1 cellular context compared by ENCODE assay signal in the genomic region with DNA sequence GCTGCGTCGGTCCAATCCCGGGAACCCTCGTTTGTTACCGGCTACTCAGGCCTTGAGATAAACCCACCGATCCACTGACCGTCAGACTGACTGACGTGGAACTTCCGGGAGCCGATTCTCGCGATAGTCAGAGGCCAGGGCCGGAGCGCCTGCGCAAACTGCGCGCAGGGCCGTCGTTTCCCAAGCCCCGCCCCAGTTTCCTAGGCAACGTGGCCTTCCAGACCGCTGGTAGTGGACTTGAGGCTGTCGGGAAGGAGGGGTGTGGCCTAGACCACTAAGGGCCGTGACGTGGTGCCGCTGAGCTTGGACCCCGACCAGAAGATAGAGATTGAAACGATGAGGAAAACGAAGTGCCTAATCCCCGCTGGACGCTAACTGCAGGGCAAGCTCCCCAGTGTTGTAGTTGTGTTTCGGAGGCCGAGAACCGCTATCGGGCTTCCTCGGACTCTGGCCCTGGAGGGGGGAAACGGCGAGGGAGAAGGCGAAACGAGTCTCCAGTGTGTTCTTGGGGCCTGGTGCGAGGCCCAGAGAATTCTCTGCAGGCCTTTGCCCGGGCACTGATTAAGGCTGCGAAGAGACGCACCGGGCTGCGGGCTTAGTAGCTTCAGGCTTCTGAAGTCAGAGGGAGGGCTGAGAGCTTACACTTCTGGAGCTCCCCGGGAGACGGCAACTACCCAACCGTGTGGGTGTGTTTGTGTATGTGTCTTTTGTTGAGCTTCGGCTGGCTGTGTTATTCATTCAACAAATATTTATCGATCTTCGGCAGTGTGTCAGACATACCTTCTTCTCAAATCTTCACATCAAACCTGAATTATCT.
TF ChIP-seq lines count a peak whose summit lies in the region.

TSS of gene COPB2 (minus strand) at position 96 of the 817 bp plus-strand sequence. CDS start 97 bp downstream, outside the sequence.

TF ChIP-seq in K562, 482 proteins besides CTCF, POLR2A, EP300 and RAD21 (continued from another document and continues in another):
- no peak for TF ChIP-seq TEAD4 (IDR thresholded peaks at IDR 0.05; ENCODE audit: low read length)
- no peak for TF ChIP-seq TEAD4 (CRISPR knock-in tag; IDR thresholded peaks at IDR 0.05; ENCODE audit: borderline replicate concordance)
- TF ChIP-seq RBM39 (optimal IDR thresholded peaks at IDR 0.05; ENCODE audit: low read depth, low read length) = no peak
- no peak for TF ChIP-seq DNMT1 (IDR thresholded peaks at IDR 0.05)
- TF ChIP-seq CSDE1 (IDR thresholded peaks at IDR 0.05) = peak in 1 of 2 experiments; percentile 81; a peak in 2 of 4 replicates
- TF ChIP-seq, protein P1, sequence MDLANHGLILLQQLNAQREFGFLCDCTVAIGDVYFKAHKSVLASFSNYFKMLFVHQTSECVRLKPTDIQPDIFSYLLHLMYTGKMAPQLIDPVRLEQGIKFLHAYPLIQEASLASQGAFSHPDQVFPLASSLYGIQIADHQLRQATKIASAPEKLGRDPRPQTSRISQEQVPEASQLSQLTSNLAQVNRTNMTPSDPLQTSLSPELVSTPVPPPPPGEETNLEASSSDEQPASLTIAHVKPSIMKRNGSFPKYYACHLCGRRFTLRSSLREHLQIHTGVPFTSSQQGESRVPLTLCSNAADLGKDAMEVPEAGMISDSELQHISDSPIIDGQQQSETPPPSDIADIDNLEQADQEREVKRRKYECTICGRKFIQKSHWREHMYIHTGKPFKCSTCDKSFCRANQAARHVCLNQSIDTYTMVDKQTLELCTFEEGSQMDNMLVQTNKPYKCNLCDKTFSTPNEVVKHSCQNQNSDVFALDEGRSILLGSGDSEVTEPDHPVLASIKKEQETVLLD (IDR thresholded peaks at IDR 0.05) = peak; percentile 89
- no peak for TF ChIP-seq RNF2 (IDR thresholded peaks at IDR 0.05)
- TF ChIP-seq TOE1 (IDR thresholded peaks at IDR 0.05; ENCODE audit: borderline replicate concordance) = no peak
- no peak for TF ChIP-seq TOE1 (CRISPR knock-in tag; IDR thresholded peaks at IDR 0.05; ENCODE audit: borderline replicate concordance, low read depth)
- TF ChIP-seq ZNF311 (CRISPR knock-in tag; IDR thresholded peaks at IDR 0.05) = no peak
- TF ChIP-seq ZC3H8 (IDR thresholded peaks at IDR 0.05) = no peak
- TF ChIP-seq STAT6 (CRISPR knock-in tag; IDR thresholded peaks at IDR 0.05) = no peak
- TF ChIP-seq MTA2 (IDR thresholded peaks at IDR 0.05; ENCODE audit: low read depth) = no peak
- TF ChIP-seq NFATC3 (IDR thresholded peaks at IDR 0.05) = no peak
- TF ChIP-seq, protein P2, sequence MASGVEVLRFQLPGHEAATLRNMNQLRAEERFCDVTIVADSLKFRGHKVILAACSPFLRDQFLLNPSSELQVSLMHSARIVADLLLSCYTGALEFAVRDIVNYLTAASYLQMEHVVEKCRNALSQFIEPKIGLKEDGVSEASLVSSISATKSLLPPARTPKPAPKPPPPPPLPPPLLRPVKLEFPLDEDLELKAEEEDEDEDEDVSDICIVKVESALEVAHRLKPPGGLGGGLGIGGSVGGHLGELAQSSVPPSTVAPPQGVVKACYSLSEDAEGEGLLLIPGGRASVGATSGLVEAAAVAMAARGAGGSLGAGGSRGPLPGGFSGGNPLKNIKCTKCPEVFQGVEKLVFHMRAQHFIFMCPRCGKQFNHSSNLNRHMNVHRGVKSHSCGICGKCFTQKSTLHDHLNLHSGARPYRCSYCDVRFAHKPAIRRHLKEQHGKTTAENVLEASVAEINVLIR (CRISPR knock-in tag; IDR thresholded peaks at IDR 0.05) = 0 out of 2 replicates have a peak, but pooled peaks have one; percentile 49
- TF ChIP-seq ZNF184 (CRISPR knock-in tag; IDR thresholded peaks at IDR 0.05) = no peak
- TF ChIP-seq SETDB1 (IDR thresholded peaks at IDR 0.05; ENCODE audit: low read length) = no peak
- no peak for TF ChIP-seq RFX7 (CRISPR knock-in tag; IDR thresholded peaks at IDR 0.05)
- TF ChIP-seq SNRNP70 (optimal IDR thresholded peaks at IDR 0.05; ENCODE audit: low read depth, low read length) = no peak
- TF ChIP-seq DMBX1 (CRISPR knock-in tag; IDR thresholded peaks at IDR 0.05; ENCODE audit: borderline replicate concordance) = no peak
- TF ChIP-seq ASH1L (IDR thresholded peaks at IDR 0.05; ENCODE audit: borderline replicate concordance, low read depth, partially characterized antibody) = no peak
- TF ChIP-seq SIRT6 (IDR thresholded peaks at IDR 0.05; ENCODE audit: low read depth, low read length) = no peak
- TF ChIP-seq ZKSCAN8 (CRISPR knock-in tag; IDR thresholded peaks at IDR 0.05) = no peak
- TF ChIP-seq NFXL1 (CRISPR knock-in tag; IDR thresholded peaks at IDR 0.05) = no peak
- peak; percentile 62; the same call in 1 of the 2 replicates for TF ChIP-seq PHF8 (IDR thresholded peaks at IDR 0.05; ENCODE audit: borderline replicate concordance, low read length)
- TF ChIP-seq MYBL2 (IDR thresholded peaks at IDR 0.05; ENCODE audit: low read depth) = no peak
- TF ChIP-seq MYBL2 (CRISPR knock-in tag; IDR thresholded peaks at IDR 0.05; ENCODE audit: borderline replicate concordance) = no peak
- no peak for TF ChIP-seq ZNF75A (CRISPR knock-in tag; IDR thresholded peaks at IDR 0.05)
- TF ChIP-seq BRF2 (IDR thresholded peaks at IDR 0.05; ENCODE audit: borderline replicate concordance, insufficient read depth, insufficient read length) = no peak
- peak; percentile 22 for TF ChIP-seq SMAD1 (IDR thresholded peaks at IDR 0.05; ENCODE audit: low read depth, low read length, partially characterized antibody)
- TF ChIP-seq SMARCB1 (IDR thresholded peaks at IDR 0.05; ENCODE audit: insufficient read length, low read depth) = no peak
- TF ChIP-seq SRSF3 (IDR thresholded peaks at IDR 0.05; ENCODE audit: insufficient read depth, low read length) = no peak
- no peak for TF ChIP-seq CHD4 (IDR thresholded peaks at IDR 0.05; ENCODE audit: insufficient read depth, insufficient replicate concordance, low read depth, low read length, poor library complexity, severe bottlenecking)
- TF ChIP-seq, protein P3, sequence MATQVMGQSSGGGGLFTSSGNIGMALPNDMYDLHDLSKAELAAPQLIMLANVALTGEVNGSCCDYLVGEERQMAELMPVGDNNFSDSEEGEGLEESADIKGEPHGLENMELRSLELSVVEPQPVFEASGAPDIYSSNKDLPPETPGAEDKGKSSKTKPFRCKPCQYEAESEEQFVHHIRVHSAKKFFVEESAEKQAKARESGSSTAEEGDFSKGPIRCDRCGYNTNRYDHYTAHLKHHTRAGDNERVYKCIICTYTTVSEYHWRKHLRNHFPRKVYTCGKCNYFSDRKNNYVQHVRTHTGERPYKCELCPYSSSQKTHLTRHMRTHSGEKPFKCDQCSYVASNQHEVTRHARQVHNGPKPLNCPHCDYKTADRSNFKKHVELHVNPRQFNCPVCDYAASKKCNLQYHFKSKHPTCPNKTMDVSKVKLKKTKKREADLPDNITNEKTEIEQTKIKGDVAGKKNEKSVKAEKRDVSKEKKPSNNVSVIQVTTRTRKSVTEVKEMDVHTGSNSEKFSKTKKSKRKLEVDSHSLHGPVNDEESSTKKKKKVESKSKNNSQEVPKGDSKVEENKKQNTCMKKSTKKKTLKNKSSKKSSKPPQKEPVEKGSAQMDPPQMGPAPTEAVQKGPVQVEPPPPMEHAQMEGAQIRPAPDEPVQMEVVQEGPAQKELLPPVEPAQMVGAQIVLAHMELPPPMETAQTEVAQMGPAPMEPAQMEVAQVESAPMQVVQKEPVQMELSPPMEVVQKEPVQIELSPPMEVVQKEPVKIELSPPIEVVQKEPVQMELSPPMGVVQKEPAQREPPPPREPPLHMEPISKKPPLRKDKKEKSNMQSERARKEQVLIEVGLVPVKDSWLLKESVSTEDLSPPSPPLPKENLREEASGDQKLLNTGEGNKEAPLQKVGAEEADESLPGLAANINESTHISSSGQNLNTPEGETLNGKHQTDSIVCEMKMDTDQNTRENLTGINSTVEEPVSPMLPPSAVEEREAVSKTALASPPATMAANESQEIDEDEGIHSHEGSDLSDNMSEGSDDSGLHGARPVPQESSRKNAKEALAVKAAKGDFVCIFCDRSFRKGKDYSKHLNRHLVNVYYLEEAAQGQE (CRISPR knock-in tag; IDR thresholded peaks at IDR 0.05; ENCODE audit: low read depth) = 0 out of 2 replicates have a peak, but pooled peaks have one; percentile 26
- TF ChIP-seq MBD1 (CRISPR knock-in tag; IDR thresholded peaks at IDR 0.05) = no peak
- no peak for TF ChIP-seq ZFP30 (CRISPR knock-in tag; IDR thresholded peaks at IDR 0.05; ENCODE audit: borderline replicate concordance)
- no peak for TF ChIP-seq NCOR1 (IDR thresholded peaks at IDR 0.05)
- no peak for TF ChIP-seq NR3C1 (CRISPR knock-in tag; IDR thresholded peaks at IDR 0.05)
- TF ChIP-seq ZNF398 (CRISPR knock-in tag; IDR thresholded peaks at IDR 0.05) = no peak
- TF ChIP-seq, protein P4, sequence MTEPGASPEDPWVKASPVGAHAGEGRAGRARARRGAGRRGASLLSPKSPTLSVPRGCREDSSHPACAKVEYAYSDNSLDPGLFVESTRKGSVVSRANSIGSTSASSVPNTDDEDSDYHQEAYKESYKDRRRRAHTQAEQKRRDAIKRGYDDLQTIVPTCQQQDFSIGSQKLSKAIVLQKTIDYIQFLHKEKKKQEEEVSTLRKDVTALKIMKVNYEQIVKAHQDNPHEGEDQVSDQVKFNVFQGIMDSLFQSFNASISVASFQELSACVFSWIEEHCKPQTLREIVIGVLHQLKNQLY (CRISPR knock-in tag; conservative IDR thresholded peaks at IDR 0.05) = no peak
- no peak for TF ChIP-seq MEF2A (IDR thresholded peaks at IDR 0.05; ENCODE audit: control insufficient read depth, low read depth, low read length)
- TF ChIP-seq CBFB (CRISPR knock-in tag; IDR thresholded peaks at IDR 0.05) = no peak
- no peak for TF ChIP-seq CBX1 (IDR thresholded peaks at IDR 0.05; ENCODE audit: low read depth)
- TF ChIP-seq, protein P5, sequence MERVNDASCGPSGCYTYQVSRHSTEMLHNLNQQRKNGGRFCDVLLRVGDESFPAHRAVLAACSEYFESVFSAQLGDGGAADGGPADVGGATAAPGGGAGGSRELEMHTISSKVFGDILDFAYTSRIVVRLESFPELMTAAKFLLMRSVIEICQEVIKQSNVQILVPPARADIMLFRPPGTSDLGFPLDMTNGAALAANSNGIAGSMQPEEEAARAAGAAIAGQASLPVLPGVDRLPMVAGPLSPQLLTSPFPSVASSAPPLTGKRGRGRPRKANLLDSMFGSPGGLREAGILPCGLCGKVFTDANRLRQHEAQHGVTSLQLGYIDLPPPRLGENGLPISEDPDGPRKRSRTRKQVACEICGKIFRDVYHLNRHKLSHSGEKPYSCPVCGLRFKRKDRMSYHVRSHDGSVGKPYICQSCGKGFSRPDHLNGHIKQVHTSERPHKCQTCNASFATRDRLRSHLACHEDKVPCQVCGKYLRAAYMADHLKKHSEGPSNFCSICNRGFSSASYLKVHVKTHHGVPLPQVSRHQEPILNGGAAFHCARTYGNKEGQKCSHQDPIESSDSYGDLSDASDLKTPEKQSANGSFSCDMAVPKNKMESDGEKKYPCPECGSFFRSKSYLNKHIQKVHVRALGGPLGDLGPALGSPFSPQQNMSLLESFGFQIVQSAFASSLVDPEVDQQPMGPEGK (CRISPR knock-in tag; IDR thresholded peaks at IDR 0.05; ENCODE audit: borderline replicate concordance) = no peak
- TF ChIP-seq NONO (IDR thresholded peaks at IDR 0.05; ENCODE audit: low read depth in 2 of 2, low read length in 1 of 2) = no peak
